17 cellular contexts compared by ENCODE assay signal in the genomic region with DNA sequence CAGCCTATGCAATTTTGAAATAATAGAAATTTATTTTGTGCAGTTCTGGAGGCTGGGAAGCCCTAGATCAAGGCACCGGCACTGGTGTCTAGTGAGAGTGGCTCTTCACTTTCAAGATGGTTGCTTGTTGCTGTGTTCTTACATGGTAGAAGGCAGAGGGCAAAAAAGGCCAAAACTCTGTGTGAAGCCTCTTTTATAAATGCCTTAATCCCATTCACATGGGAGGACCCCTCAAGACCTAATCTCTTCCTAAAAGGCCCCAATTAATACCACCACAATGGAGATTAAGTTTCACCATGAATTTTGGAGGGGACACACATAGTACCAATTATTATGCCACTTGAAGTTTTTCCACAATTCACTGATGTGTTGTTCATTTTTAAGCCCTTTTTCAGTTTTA. TPM values are rescaled to one million over a fixed set of nuclear protein-coding genes. Genes with fewer than 3 reads are reported as not detected.
A peak's percentile ranks its signal among the peaks of the same experiment; 100 is the strongest.
DNase-seq lines count a peak whose midpoint lies in the region; ATAC-seq and TF ChIP-seq lines count a peak whose summit lies in the region.
"Had no signal": no experiment of that assay in that cellular context is flagged by ENCODE, and none has a peak within 500 bp of the region (broad histone marks: within the 10 kb centered on the region; RNA-seq: fewer than 3 reads in every experiment).

No MANE protein-coding gene starts in this region.

- H3F3A ChIP-seq in neural progenitor cell (ENCODE audit: low read depth), result peaks cover 7% of the 10 kb centered on the region

- peaks cover 15% of the 10 kb centered on the region for H3K36me3 Mint-ChIP-seq in neural progenitor cell

- H2AFZ ChIP-seq in neural progenitor cell (replicated peaks), result no peak overlapping the region

- no peak for ATAC-seq in HG03571 (IDR thresholded peaks at IDR 0.05; ENCODE audit: unreplicated experiment)
- ATAC-seq: A549; CD8-positive, alpha-beta T cell had no signal

- H4K20me1 ChIP-seq in neural progenitor cell (ENCODE audit: low read depth), result peaks cover 3% of the 10 kb centered on the region
- H4K20me1 ChIP-seq: BLaER1 treated with 17β-estradiol and CSF1 and Interleukin-3, amounts not matched to agents 10 nM and 100 nM had no signal

- peaks cover 48% of the 10 kb centered on the region for H3K27me3 ChIP-seq in neural progenitor cell
- H3K27me3 ChIP-seq: BLaER1 treated with 17β-estradiol and CSF1 and Interleukin-3, amounts not matched to agents 10 nM and 100 nM had no signal

- H3K27ac Mint-ChIP-seq in neural progenitor cell, result no peak overlapping the region
- H3K27ac Mint-ChIP-seq: B cell; CD4-positive, alpha-beta T cell; CD8-positive, alpha-beta T cell had no signal

- H3K36me3 ChIP-seq in neural progenitor cell, result no peaks in the 10 kb centered on the region

- peaks cover 16% of the 10 kb centered on the region for H3K27me3 Mint-ChIP-seq in neural progenitor cell (ENCODE audit: insufficient read depth, low read depth)

- no peaks in the 10 kb centered on the region for H3K79me2 ChIP-seq in neural progenitor cell (ENCODE audit: low read depth)

- no peak overlapping the region for H3K4me2 ChIP-seq in neural progenitor cell
- H3K4me2 ChIP-seq: A549; BLaER1 treated with 17β-estradiol and CSF1 and Interleukin-3, amounts not matched to agents 10 nM and 100 nM had no signal

- no peaks in the 10 kb centered on the region for H3K4me1 Mint-ChIP-seq in neural progenitor cell
- H3K4me1 Mint-ChIP-seq: B cell had no signal

- TF ChIP-seq CTCF in neural progenitor cell (IDR thresholded peaks at IDR 0.05), result no peak

- H3K4me1 ChIP-seq in neural progenitor cell, result peaks cover 3% of the 10 kb centered on the region
- H3K4me1 ChIP-seq: A549; BLaER1 treated with 17β-estradiol and CSF1 and Interleukin-3, amounts not matched to agents 10 nM and 100 nM; Caco-2 had no signal

- H3K27ac ChIP-seq in neural progenitor cell, result no peak overlapping the region
- H3K27ac ChIP-seq: 22Rv1; A549; BLaER1 treated with 17β-estradiol and CSF1 and Interleukin-3, amounts not matched to agents 10 nM and 100 nM; C4-2B had no signal

- H3K9me3 ChIP-seq in neural progenitor cell (ENCODE audit: low read depth), result peaks cover 8% of the 10 kb centered on the region
- H3K9me3 ChIP-seq: A549; BLaER1 treated with 17β-estradiol and CSF1 and Interleukin-3, amounts not matched to agents 10 nM and 100 nM; Caco-2 had no signal

- DNase-seq in NCI-H524 (lab: John Stamatoyannopoulos, UW) (peak; percentile 1 to 2), NCI-H524 treated with DMSO at 0.1 percent for 48 hours (lab: John Stamatoyannopoulos, UW) (no peak), neural progenitor cell (ENCODE audit: low spot score) (peak; percentile 79), HUDEP-2 (lab: John Stamatoyannopoulos, UW; ENCODE audit: unreplicated experiment in 76 of 76) (no peak)
- DNase-seq: AML-193; Caco-2; Calu3; CD4-positive, alpha-beta T cell; CD8-positive, alpha-beta T cell; DMS79 treated with DMSO at 0.1 percent for 48 hours; GF-D8 had no signal

- no peak overlapping the region for H3K4me3 Mint-ChIP-seq in neural progenitor cell
- H3K4me3 Mint-ChIP-seq: B cell; CD4-positive, alpha-beta T cell; CD8-positive, alpha-beta T cell had no signal

- H3K9ac ChIP-seq in neural progenitor cell, result no peak overlapping the region
- H3K9ac ChIP-seq: BLaER1 treated with 17β-estradiol and CSF1 and Interleukin-3, amounts not matched to agents 10 nM and 100 nM had no signal

- H3K9me3 Mint-ChIP-seq in neural progenitor cell, result peaks cover 25% of the 10 kb centered on the region
- H3K9me3 Mint-ChIP-seq: CD4-positive, alpha-beta T cell; CD8-positive, alpha-beta T cell had no signal

- H3K4me3 ChIP-seq in neural progenitor cell, result no peak overlapping the region
- H3K4me3 ChIP-seq: A549; BLaER1 treated with 17β-estradiol and CSF1 and Interleukin-3, amounts not matched to agents 10 nM and 100 nM had no signal

RNA-seq across cellular contexts. Expression of a gene that starts 21.0 kb away (rescaled TPM):
- 31.0 and 42.8 TPM in 2 replicates for total RNA-seq in neural progenitor cell (ENCODE audit: low replicate concordance)

Comparison
In these comparisons a context has a peak if more than half of its experiments do, and no peak if none do; other contexts are left out.
1. DNase-seq: peak in NCI-H524 (2 of 2) and neural progenitor cell (single experiment); none in NCI-H524 treated with DMSO at 0.1 percent for 48 hours (single experiment) and HUDEP-2 (0 of 76).